ENCODE assay signal across 30 cellular contexts in the genomic region with DNA sequence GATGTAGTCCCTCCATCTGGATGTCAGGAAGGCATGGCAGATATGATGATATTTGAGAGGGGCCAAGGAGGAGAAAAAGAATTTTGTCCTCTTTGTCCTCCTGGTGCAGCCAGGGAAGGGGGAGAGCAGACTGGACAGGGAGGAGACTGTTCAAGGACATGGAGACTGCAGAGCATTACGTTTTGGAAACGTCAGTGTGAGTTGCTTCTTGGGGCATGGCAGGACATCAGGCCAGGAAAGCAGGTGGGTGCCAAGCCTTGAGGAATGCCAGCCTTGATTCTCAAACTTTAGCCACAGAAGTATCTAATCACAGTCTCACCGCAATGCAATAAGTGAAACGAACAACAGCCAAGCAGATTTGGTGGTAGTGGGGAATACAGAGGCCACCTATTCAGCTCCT.
A peak's percentile ranks its signal among the peaks of the same experiment; 100 is the strongest.
DNase-seq lines count a peak whose midpoint lies in the region; ATAC-seq and TF ChIP-seq lines count a peak whose summit lies in the region.
"Had no signal": no experiment of that assay in that cellular context is flagged by ENCODE, and none has a peak within 500 bp of the region (broad histone marks: within the 10 kb centered on the region; RNA-seq: fewer than 3 reads in every experiment).

No MANE protein-coding gene starts in this region.

- H3K27ac ChIP-seq in CD4-positive, alpha-beta memory T cell (ENCODE audit: low read depth, low read length), result no peak overlapping the region
- peak overlapping the region in 5 of 8 donors; percentile 39 to 98 (median 71) for H3K27ac ChIP-seq in spleen
- H3K27ac ChIP-seq: neural progenitor cell, parathyroid adenoma, right atrium auricular region, stomach, thyroid gland, uterus had no signal

- peaks cover 33% of the 10 kb centered on the region for H3K4me1 ChIP-seq in CD4-positive, alpha-beta memory T cell (ENCODE audit: insufficient read depth, low read length)
- peaks cover 20 to 93% (median 55%) of the 10 kb centered on the region in 6 donors for H3K4me1 ChIP-seq in spleen
- H3K4me1 ChIP-seq: parathyroid adenoma, stomach had no signal

- peaks cover 73% of the 10 kb centered on the region for H3K36me3 ChIP-seq in CD4-positive, alpha-beta memory T cell (ENCODE audit: insufficient read depth, low read length)
- peaks cover 0 to 100% (median 77%) of the 10 kb centered on the region in 6 donors for H3K36me3 ChIP-seq in spleen
- H3K36me3 ChIP-seq: neural progenitor cell, right atrium auricular region, thyroid gland, uterus had no signal

- peaks cover 24% of the 10 kb centered on the region for H3K36me3 Mint-ChIP-seq in activated naive CD4-positive, alpha-beta T cell treated with anti-CD3 and anti-CD28 coated beads, Interleukin-2, amount 50 U/mL, for 24 hours
- H3K36me3 Mint-ChIP-seq in activated naive CD4-positive, alpha-beta T cell treated with anti-CD3 and anti-CD28 coated beads for 36 hours (ENCODE audit: low read depth), result peaks cover 37% of the 10 kb centered on the region
- peaks cover 57 to 63% of the 10 kb centered on the region in 2 donors for H3K36me3 Mint-ChIP-seq in CD4-positive, alpha-beta memory T cell
- peaks cover 61% of the 10 kb centered on the region for H3K36me3 Mint-ChIP-seq in activated CD8-positive, alpha-beta T cell treated with anti-CD3 and anti-CD28 coated beads, Interleukin-2, amount 10 ng/mL, durations not matched to agents 7 days and 5 days (ENCODE audit: low read depth)
- H3K36me3 Mint-ChIP-seq: neural progenitor cell had no signal

- 81 to 88% (median 86%) methylated on average over 4 of the region's 4 CpGs for whole genome bisulfite sequencing in spleen, 5 donors

- POLR2A ChIA-PET in CD4-positive, alpha-beta memory T cell (lab: Charles Lee; ENCODE audit: partially characterized antibody), result interaction anchor here (2.4 kb wide), 1 partner anchor 39 kb away, joined by 6 read pairs; no protein-coding TSS in a partner anchor
- POLR2A ChIA-PET in activated CD8-positive, alpha-beta T cell treated with anti-CD3 and anti-CD28 coated beads, Interleukin-2, amount 10 ng/mL, durations not matched to agents 7 days and 5 days (lab: Charles Lee), result interaction anchor here (1.1 kb wide), 1 partner anchor 60 kb away, joined by 3 read pairs; no protein-coding TSS in a partner anchor

- peaks cover 67% of the 10 kb centered on the region for H3K4me1 Mint-ChIP-seq in activated naive CD4-positive, alpha-beta T cell treated with anti-CD3 and anti-CD28 coated beads, Interleukin-2, amount 50 U/mL, for 24 hours
- peaks cover 34% of the 10 kb centered on the region for H3K4me1 Mint-ChIP-seq in activated naive CD4-positive, alpha-beta T cell treated with anti-CD3 and anti-CD28 coated beads for 36 hours (ENCODE audit: low read depth)
- peaks cover 44 to 64% (median 51%) of the 10 kb centered on the region in 4 donors for H3K4me1 Mint-ChIP-seq in CD4-positive, alpha-beta memory T cell
- peaks cover 23% of the 10 kb centered on the region for H3K4me1 Mint-ChIP-seq in activated CD8-positive, alpha-beta T cell treated with anti-CD3 and anti-CD28 coated beads, Interleukin-2, amount 10 ng/mL, durations not matched to agents 7 days and 5 days (ENCODE audit: low read depth)
- H3K4me1 Mint-ChIP-seq: neural progenitor cell had no signal

- H3K4me3 Mint-ChIP-seq in activated naive CD4-positive, alpha-beta T cell treated with anti-CD3 and anti-CD28 coated beads, Interleukin-2, amount 50 U/mL, for 24 hours, result no peak overlapping the region
- no peak overlapping the region for H3K4me3 Mint-ChIP-seq in activated naive CD4-positive, alpha-beta T cell treated with anti-CD3 and anti-CD28 coated beads for 36 hours
- H3K4me3 Mint-ChIP-seq in CD4-positive, alpha-beta memory T cell, result no peak overlapping the region
- no peak overlapping the region for H3K4me3 Mint-ChIP-seq in activated CD8-positive, alpha-beta T cell treated with anti-CD3 and anti-CD28 coated beads, Interleukin-2, amount 10 ng/mL, durations not matched to agents 7 days and 5 days
- H3K4me3 Mint-ChIP-seq: H9, neural progenitor cell had no signal

- ATAC-seq in activated CD8-positive, alpha-beta T cell treated with anti-CD3 and anti-CD28 coated beads, Interleukin-2, amount 10 ng/mL, durations not matched to agents 7 days and 5 days, result no peak
- ATAC-seq in GM21367 (IDR thresholded peaks at IDR 0.05; ENCODE audit: unreplicated experiment), result no peak
- ATAC-seq: GM12878, left lobe of liver, Right ventricle myocardium inferior had no signal

- intact Hi-C loops in activated naive CD4-positive, alpha-beta T cell treated with anti-CD3 and anti-CD28 coated beads for 36 hours (cut with micrococcal nuclease), result no loop called here
- intact Hi-C loops in CD4-positive, alpha-beta memory T cell (cut with micrococcal nuclease), result no loop called here
- intact Hi-C loops in spleen (cut with DNase I; ENCODE audit: low total_unique reads), result no loop called here

- no peaks in the 10 kb centered on the region for H3K27me3 Mint-ChIP-seq in activated naive CD4-positive, alpha-beta T cell treated with anti-CD3 and anti-CD28 coated beads, Interleukin-2, amount 50 U/mL, for 24 hours
- no peaks in the 10 kb centered on the region for H3K27me3 Mint-ChIP-seq in activated naive CD4-positive, alpha-beta T cell treated with anti-CD3 and anti-CD28 coated beads for 36 hours (ENCODE audit: low read depth)
- H3K27me3 Mint-ChIP-seq in CD4-positive, alpha-beta memory T cell, result no peaks in the 10 kb centered on the region
- no peaks in the 10 kb centered on the region for H3K27me3 Mint-ChIP-seq in activated CD8-positive, alpha-beta T cell treated with anti-CD3 and anti-CD28 coated beads, Interleukin-2, amount 10 ng/mL, durations not matched to agents 7 days and 5 days (ENCODE audit: low read depth)

- no peak for TF ChIP-seq CTCF in spleen (IDR thresholded peaks at IDR 0.05 in 8 of 11, conservative IDR thresholded peaks at IDR 0.05 in 3 of 11)

- H3K27ac Mint-ChIP-seq in activated naive CD4-positive, alpha-beta T cell treated with anti-CD3 and anti-CD28 coated beads, Interleukin-2, amount 50 U/mL, for 24 hours, result peak overlapping the region; percentile 68
- H3K27ac Mint-ChIP-seq in activated naive CD4-positive, alpha-beta T cell treated with anti-CD3 and anti-CD28 coated beads for 36 hours, result no peak overlapping the region
- peak overlapping the region in 5 of 7 donors; percentile 1 to 86 (median 78) for H3K27ac Mint-ChIP-seq in CD4-positive, alpha-beta memory T cell
- H3K27ac Mint-ChIP-seq in activated CD8-positive, alpha-beta T cell treated with anti-CD3 and anti-CD28 coated beads, Interleukin-2, amount 10 ng/mL, durations not matched to agents 7 days and 5 days, result peak overlapping the region; percentile 15
- H3K27ac Mint-ChIP-seq: H9, neural progenitor cell had no signal

- H3K9me3 ChIP-seq in CD4-positive, alpha-beta memory T cell (ENCODE audit: control insufficient read depth in 1 of 2, low read length in 2 of 2), result no peaks in the 10 kb centered on the region
- no peaks in the 10 kb centered on the region for H3K9me3 ChIP-seq in spleen
- H3K9me3 ChIP-seq: right atrium auricular region, SK-N-SH, stomach, thyroid gland, uterus had no signal

- CTCF ChIA-PET in activated naive CD4-positive, alpha-beta T cell treated with anti-CD3 and anti-CD28 coated beads for 36 hours (lab: Charles Lee), result no interaction called here
- CTCF ChIA-PET in CD4-positive, alpha-beta memory T cell (lab: Charles Lee; ENCODE audit: partially characterized antibody), result interaction anchor here (1.2 to 2.1 kb wide), 4 partner anchors 11 to 120 kb away, joined by 3 to 8 read pairs (median 3); no protein-coding TSS in a partner anchor
- CTCF ChIA-PET in activated CD8-positive, alpha-beta T cell treated with anti-CD3 and anti-CD28 coated beads, Interleukin-2, amount 10 ng/mL, durations not matched to agents 7 days and 5 days (lab: Charles Lee), result no interaction called here

- no peak for TF ChIP-seq POLR2A in spleen (IDR thresholded peaks at IDR 0.05)

- H3K9me3 Mint-ChIP-seq in activated naive CD4-positive, alpha-beta T cell treated with anti-CD3 and anti-CD28 coated beads, Interleukin-2, amount 50 U/mL, for 24 hours, result no peaks in the 10 kb centered on the region
- H3K9me3 Mint-ChIP-seq in activated naive CD4-positive, alpha-beta T cell treated with anti-CD3 and anti-CD28 coated beads for 36 hours, result no peaks in the 10 kb centered on the region
- no peaks in the 10 kb centered on the region for H3K9me3 Mint-ChIP-seq in CD4-positive, alpha-beta memory T cell
- H3K9me3 Mint-ChIP-seq in activated CD8-positive, alpha-beta T cell treated with anti-CD3 and anti-CD28 coated beads, Interleukin-2, amount 10 ng/mL, durations not matched to agents 7 days and 5 days (ENCODE audit: insufficient read depth), result no peaks in the 10 kb centered on the region
- H3K9me3 Mint-ChIP-seq: H9, neural progenitor cell had no signal

- DNase-seq in activated naive CD4-positive, alpha-beta T cell treated with anti-CD3 and anti-CD28 coated beads for 36 hours, result no peak
- DNase-seq in CD4-positive, alpha-beta memory T cell, result no peak
- DNase-seq in activated CD8-positive, alpha-beta T cell treated with anti-CD3 and anti-CD28 coated beads, Interleukin-2, amount 10 ng/mL, durations not matched to agents 7 days and 5 days, result no peak
- no peak for DNase-seq in spleen
- no peak for DNase-seq in NCI-H2081 treated with DMSO at 0.1 percent for 48 hours (lab: John Stamatoyannopoulos, UW)
- no peak for DNase-seq in NK-92 treated with Interleukin-12 subunit alpha and Interleukin-12 subunit beta, amount 100 ng/mL, for 24 hours (lab: John Stamatoyannopoulos, UW)
- DNase-seq: activated CD4-positive, CD25-positive, alpha-beta regulatory T cell treated with anti-CD3 and anti-CD28 coated beads, Interleukin-2, amount 50 U/mL, for 72 hours; DMS153; glutamatergic neuron; H9; Kasumi-1; mesendoderm; NCI-H1417 treated with DMSO at 0.1 percent for 48 hours; NCI-H2029 treated with DMSO at 0.1 percent for 48 hours; NCI-H226; NCI-H526 treated with DMSO at 0.1 percent for 48 hours; SK-N-SH; small intestine; stomach; T-helper 2 cell; thyroid gland; uterus had no signal

- no peak overlapping the region for H3K4me3 ChIP-seq in CD4-positive, alpha-beta memory T cell (ENCODE audit: low read length in 2 of 2)
- H3K4me3 ChIP-seq in spleen, result no peak overlapping the region
- H3K4me3 ChIP-seq: GM12878, neural progenitor cell, right atrium auricular region, stomach, thyroid gland, uterus had no signal

- no peaks in the 10 kb centered on the region for H3K27me3 ChIP-seq in CD4-positive, alpha-beta memory T cell (ENCODE audit: insufficient read depth, low read length)
- no peaks in the 10 kb centered on the region for H3K27me3 ChIP-seq in spleen (replicated peaks in 1 of 7)
- H3K27me3 ChIP-seq: neural progenitor cell, right atrium auricular region, stomach, thyroid gland, uterus had no signal
